In the genomic region with DNA sequence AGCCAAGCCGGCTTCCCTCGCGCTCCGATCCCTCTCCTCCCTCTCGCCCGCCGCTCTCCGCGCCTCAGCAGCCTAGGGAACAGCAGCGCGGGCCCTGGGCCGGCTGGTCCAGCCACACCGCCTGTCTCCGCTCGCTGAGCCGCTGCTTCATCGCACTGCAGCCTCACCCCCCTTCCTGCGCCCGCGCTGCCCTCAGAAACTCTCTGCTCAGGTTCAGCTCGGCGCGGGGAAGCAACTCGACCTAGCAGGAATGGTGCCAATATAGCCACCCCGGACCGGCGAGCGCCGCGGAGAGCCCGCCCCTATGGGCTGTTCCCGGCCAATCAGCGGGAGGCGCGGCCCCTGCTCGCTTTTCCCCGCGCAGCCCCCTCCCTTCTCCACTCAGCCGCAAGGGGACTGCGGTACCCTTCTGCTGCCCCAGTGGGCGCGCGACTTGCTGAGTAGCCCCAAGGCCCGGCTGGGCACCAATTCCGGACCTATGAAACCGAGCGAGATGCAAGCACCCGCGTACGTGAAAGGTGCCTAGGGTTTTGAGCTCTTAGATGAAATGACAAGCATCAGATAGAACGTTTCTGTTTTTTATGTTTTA, we compare ENCODE assay signal across 11 cellular contexts. TPM values are rescaled to one million over a fixed set of nuclear protein-coding genes. Genes with fewer than 3 reads are reported as not detected.
A peak's percentile ranks its signal among the peaks of the same experiment; 100 is the strongest.
DNase-seq lines count a peak whose midpoint lies in the region; ATAC-seq and TF ChIP-seq lines count a peak whose summit lies in the region.
"Had no signal": no experiment of that assay in that cellular context is flagged by ENCODE, and none has a peak within 500 bp of the region (broad histone marks: within the 10 kb centered on the region; RNA-seq: fewer than 3 reads in every experiment).

A gene with protein sequence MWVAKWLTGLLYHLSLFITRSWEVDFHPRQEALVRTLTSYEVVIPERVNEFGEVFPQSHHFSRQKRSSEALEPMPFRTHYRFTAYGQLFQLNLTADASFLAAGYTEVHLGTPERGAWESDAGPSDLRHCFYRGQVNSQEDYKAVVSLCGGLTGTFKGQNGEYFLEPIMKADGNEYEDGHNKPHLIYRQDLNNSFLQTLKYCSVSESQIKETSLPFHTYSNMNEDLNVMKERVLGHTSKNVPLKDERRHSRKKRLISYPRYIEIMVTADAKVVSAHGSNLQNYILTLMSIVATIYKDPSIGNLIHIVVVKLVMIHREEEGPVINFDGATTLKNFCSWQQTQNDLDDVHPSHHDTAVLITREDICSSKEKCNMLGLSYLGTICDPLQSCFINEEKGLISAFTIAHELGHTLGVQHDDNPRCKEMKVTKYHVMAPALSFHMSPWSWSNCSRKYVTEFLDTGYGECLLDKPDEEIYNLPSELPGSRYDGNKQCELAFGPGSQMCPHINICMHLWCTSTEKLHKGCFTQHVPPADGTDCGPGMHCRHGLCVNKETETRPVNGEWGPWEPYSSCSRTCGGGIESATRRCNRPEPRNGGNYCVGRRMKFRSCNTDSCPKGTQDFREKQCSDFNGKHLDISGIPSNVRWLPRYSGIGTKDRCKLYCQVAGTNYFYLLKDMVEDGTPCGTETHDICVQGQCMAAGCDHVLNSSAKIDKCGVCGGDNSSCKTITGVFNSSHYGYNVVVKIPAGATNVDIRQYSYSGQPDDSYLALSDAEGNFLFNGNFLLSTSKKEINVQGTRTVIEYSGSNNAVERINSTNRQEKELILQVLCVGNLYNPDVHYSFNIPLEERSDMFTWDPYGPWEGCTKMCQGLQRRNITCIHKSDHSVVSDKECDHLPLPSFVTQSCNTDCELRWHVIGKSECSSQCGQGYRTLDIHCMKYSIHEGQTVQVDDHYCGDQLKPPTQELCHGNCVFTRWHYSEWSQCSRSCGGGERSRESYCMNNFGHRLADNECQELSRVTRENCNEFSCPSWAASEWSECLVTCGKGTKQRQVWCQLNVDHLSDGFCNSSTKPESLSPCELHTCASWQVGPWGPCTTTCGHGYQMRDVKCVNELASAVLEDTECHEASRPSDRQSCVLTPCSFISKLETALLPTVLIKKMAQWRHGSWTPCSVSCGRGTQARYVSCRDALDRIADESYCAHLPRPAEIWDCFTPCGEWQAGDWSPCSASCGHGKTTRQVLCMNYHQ (N-terminal part only) (minus strand): TSS at position 233 of the 589 bp plus-strand sequence. CDS start 282 bp downstream, outside the sequence.

- peak within 1 kb of the TSS; percentile 46 for H3K27ac Mint-ChIP-seq in glutamatergic neuron (ENCODE audit: unreplicated experiment)
- H3K27ac Mint-ChIP-seq in progenitor cell of endocrine pancreas: peak within 1 kb of the TSS; percentile 79

- in situ Hi-C loops in GM13976 (cut with MboI; ENCODE audit: low sequenced_read_pairs, unreplicated experiment): no loop called here

- H3K4me1 Mint-ChIP-seq in glutamatergic neuron (ENCODE audit: low read depth, unreplicated experiment) (peaks cover 4% of the 10 kb centered on the region), progenitor cell of endocrine pancreas (ENCODE audit: low read depth) (peaks cover 11% of the 10 kb centered on the region)
- H3K4me1 Mint-ChIP-seq: naive B cell had no signal

- DNase-seq in GM13976 (ENCODE audit: low spot score) (peak; percentile 24), SK-N-DZ (ENCODE audit: low spot score) (peak; percentile 89), glutamatergic neuron (peak; percentile 91), progenitor cell of endocrine pancreas (ENCODE audit: low spot score, unreplicated experiment) (peak; percentile 73), NCI-H774 (lab: John Stamatoyannopoulos, UW) (no peak), NCI-H446 treated with DMSO at 0.1 percent for 48 hours (lab: John Stamatoyannopoulos, UW) (no peak)
- DNase-seq in activated CD4-positive, alpha-beta T cell treated with anti-CD3 and anti-CD28 coated beads, Interleukin-2, amount 50 U/mL, for 4 hours: no peak
- DNase-seq: naive B cell, NCI-H187, SIG-M5 had no signal

- H3K27me3 Mint-ChIP-seq in glutamatergic neuron (ENCODE audit: unreplicated experiment) (peaks cover 5% of the 10 kb centered on the region), progenitor cell of endocrine pancreas (peaks cover 60% of the 10 kb centered on the region)

- H3K4me3 Mint-ChIP-seq in glutamatergic neuron (ENCODE audit: unreplicated experiment): peak within 1 kb of the TSS; percentile 95
- H3K4me3 Mint-ChIP-seq in progenitor cell of endocrine pancreas (ENCODE audit: low read depth): peak within 1 kb of the TSS; percentile 84
- H3K4me3 Mint-ChIP-seq: naive B cell had no signal

- ATAC-seq in GM21717 (IDR thresholded peaks at IDR 0.05; ENCODE audit: unreplicated experiment): no peak

- H3K9me3 Mint-ChIP-seq in glutamatergic neuron (ENCODE audit: unreplicated experiment) (no peaks in the 10 kb centered on the region), progenitor cell of endocrine pancreas (ENCODE audit: low read depth) (peaks cover 5% of the 10 kb centered on the region)

- H3K36me3 Mint-ChIP-seq in glutamatergic neuron (ENCODE audit: unreplicated experiment) (peaks cover under 1% of the 10 kb centered on the region), progenitor cell of endocrine pancreas (ENCODE audit: insufficient read depth) (no peaks in the 10 kb centered on the region)

- TF ChIP-seq CTCF in GM13976 (IDR thresholded peaks at IDR 0.05; ENCODE audit: borderline replicate concordance, control extremely low read depth, extremely low read depth, insufficient read depth, missing control alignments) (no peak), glutamatergic neuron (IDR thresholded peaks at IDR 0.05; ENCODE audit: partially characterized antibody, unreplicated experiment) (peak; percentile 63), progenitor cell of endocrine pancreas (IDR thresholded peaks at IDR 0.05; ENCODE audit: unreplicated experiment) (peak; percentile 62)

RNA-seq across cellular contexts. Expression of the gene that starts here (rescaled TPM):
- polyA plus RNA-seq in SK-N-DZ (2014; cell fraction: cytosol; rRNA removed): 5.6 and 5.7 TPM in 2 replicates
- 13.6 and 17.2 TPM in 2 replicates for polyA plus RNA-seq in SK-N-DZ (2014; cell fraction: nucleus; rRNA removed)
- total RNA-seq in glutamatergic neuron (ENCODE audit: unreplicated experiment) (7.0 TPM), progenitor cell of endocrine pancreas (0.19 and 0.33 TPM in 2 replicates)

Comparison
In these comparisons a context has a peak if more than half of its experiments do, and no peak if none do; other contexts are left out.
1. Peak in DNase-seq in progenitor cell of endocrine pancreas; RNA of the gene not detected or under 1 TPM.
2. DNase-seq: peak in GM13976 (single experiment), SK-N-DZ (single experiment) and glutamatergic neuron (single experiment); none in NCI-H774 (single experiment), NCI-H446 treated with DMSO at 0.1 percent for 48 hours (single experiment) and activated CD4-positive, alpha-beta T cell treated with anti-CD3 and anti-CD28 coated beads, Interleukin-2, amount 50 U/mL, for 4 hours (0 of 2).